Comparison of ENCODE assay signal across 8 cellular contexts in genomic region chr14:67359775-67360468, GRCh38. TPM values are rescaled to one million over a fixed set of nuclear protein-coding genes. Genes with fewer than 3 reads are reported as not detected.
DNase-seq lines count a peak whose midpoint lies in the region; ATAC-seq, FAIRE-seq and TF ChIP-seq lines count a peak whose summit lies in the region.

Gene ATP6V1D, minus strand, starts transcription at chr14:67359804. Its CDS starts 106 bp downstream, at chr14:67359698.
Gene EIF2S1, plus strand, starts transcription at chr14:67360328. Its CDS starts 4,440 bp downstream, at chr14:67364768.

- H3K27ac ChIP-seq in BLaER1 (peak within 1 kb of the TSS; percentile 98), coronary artery (peak within 1 kb of the TSS; percentile 83 to 89)

- intact Hi-C loops in activated CD4-positive, alpha-beta T cell treated with anti-CD3 and anti-CD28 coated beads, Interleukin-2, amount 10 ng/mL, durations not matched to agents 24 days and 14 days (cut with micrococcal nuclease) = loop anchor here (1.0 to 10.0 kb wide), 6 partner anchors 13 to 1795 kb away; partner anchors contain the start of genes DCAF5, GPHN, PALS1 and RDH11
- intact Hi-C loops in left colon (cut with DNase I, micrococcal nuclease) = no loop called here

- H3K27me3 ChIP-seq in BLaER1 = no peaks in the 10 kb centered on the region

- H3K4me3 ChIP-seq in BLaER1 = peak within 1 kb of the TSS; percentile 83
- H3K4me3 ChIP-seq in coronary artery = peak within 1 kb of the TSS; percentile 92

- H3K4me3 Mint-ChIP-seq in activated CD4-positive, alpha-beta T cell treated with anti-CD3 and anti-CD28 coated beads, Interleukin-2, amount 10 ng/mL, durations not matched to agents 24 days and 14 days = peak within 1 kb of the TSS; percentile 94

- DNase-seq in GM19239 (ENCODE audit: insufficient read length, low spot score) (peak; percentile 86), NCI-H526 (lab: John Stamatoyannopoulos, UW) (peak; percentile 98 to 99), coronary artery (ENCODE audit: low spot score) (peak; percentile 99), left colon (peak; percentile 99)
- DNase-seq in activated CD4-positive, alpha-beta T cell treated with anti-CD3 and anti-CD28 coated beads, Interleukin-2, amount 10 ng/mL, durations not matched to agents 24 days and 14 days = peak; percentile 100
- peak; percentile 98 to 99 for DNase-seq in stimulated activated CD4-positive, alpha-beta T cell treated with anti-CD3 and anti-CD28 coated beads, Interleukin-2, amount 100 ng/mL, for 24 hours

- H3K36me3 ChIP-seq in BLaER1 = peaks cover 13% of the 10 kb centered on the region; the same call in 1 of the 2 replicates

- TF ChIP-seq CTCF in coronary artery (IDR thresholded peaks at IDR 0.05) = peak; percentile 71

- H3K4me1 Mint-ChIP-seq in activated CD4-positive, alpha-beta T cell treated with anti-CD3 and anti-CD28 coated beads, Interleukin-2, amount 10 ng/mL, durations not matched to agents 24 days and 14 days = peaks cover 44% of the 10 kb centered on the region

- no peaks in the 10 kb centered on the region for H3K9me3 Mint-ChIP-seq in activated CD4-positive, alpha-beta T cell treated with anti-CD3 and anti-CD28 coated beads, Interleukin-2, amount 10 ng/mL, durations not matched to agents 24 days and 14 days

- peaks cover 44% of the 10 kb centered on the region for H3K4me1 ChIP-seq in BLaER1

- peak; percentile 91 for ATAC-seq in HG03460 (IDR thresholded peaks at IDR 0.05; ENCODE audit: unreplicated experiment)
- peak; percentile 92 for ATAC-seq in left colon

- H4K20me1 ChIP-seq in BLaER1 = peaks cover 58% of the 10 kb centered on the region

- H3K27ac Mint-ChIP-seq in activated CD4-positive, alpha-beta T cell treated with anti-CD3 and anti-CD28 coated beads, Interleukin-2, amount 10 ng/mL, durations not matched to agents 24 days and 14 days = peak within 1 kb of the TSS; percentile 99

- peaks cover 4% of the 10 kb centered on the region for H3K27me3 Mint-ChIP-seq in activated CD4-positive, alpha-beta T cell treated with anti-CD3 and anti-CD28 coated beads, Interleukin-2, amount 10 ng/mL, durations not matched to agents 24 days and 14 days

- no peaks in the 10 kb centered on the region for H3K9me3 ChIP-seq in BLaER1

- H3K4me2 ChIP-seq in BLaER1 = peak within 1 kb of the TSS; percentile 81

- FAIRE-seq in GM19239 (lab: Jason Lieb, UNC) = peak; percentile 100

- H3K36me3 Mint-ChIP-seq in activated CD4-positive, alpha-beta T cell treated with anti-CD3 and anti-CD28 coated beads, Interleukin-2, amount 10 ng/mL, durations not matched to agents 24 days and 14 days (ENCODE audit: low read depth) = peaks cover 28% of the 10 kb centered on the region

- peak within 1 kb of the TSS; percentile 96 for H3K9ac ChIP-seq in BLaER1

RNA-seq across cellular contexts. Expression of gene ATP6V1D, which starts in this region (rescaled TPM):
- 29.7 and 30.1 TPM in 2 replicates for total RNA-seq in activated CD4-positive, alpha-beta T cell treated with anti-CD3 and anti-CD28 coated beads, Interleukin-2, amount 10 ng/mL, durations not matched to agents 24 days and 14 days
- total RNA-seq in left colon = 10 to 100 TPM; 80.3 to 91.2 TPM

RNA-seq across cellular contexts. Expression of gene EIF2S1, which starts in this region (rescaled TPM):
- total RNA-seq in activated CD4-positive, alpha-beta T cell treated with anti-CD3 and anti-CD28 coated beads, Interleukin-2, amount 10 ng/mL, durations not matched to agents 24 days and 14 days = 255 and 268 TPM in 2 replicates
- 10 to 100 TPM; 58.1 to 66.2 TPM for total RNA-seq in left colon

Comparison
In these comparisons a context has a peak if more than half of its experiments do, and no peak if none do; other contexts are left out.
1. Peak in every context shown above with its lines: DNase-seq, ATAC-seq, H3K4me3 ChIP-seq and H3K27ac ChIP-seq.